Comparison of ENCODE assay signal across 1 cellular context in genomic region chr5:170219615-170220014, GRCh38.
TF ChIP-seq lines count a peak whose summit lies in the region.

No MANE protein-coding gene starts in this region.

TF ChIP-seq in SK-N-SH, 30 proteins besides CTCF, POLR2A, EP300 and RAD21 (continued from another document):
- TF ChIP-seq IRF3 (IDR thresholded peaks at IDR 0.05; ENCODE audit: low read depth, low read length) = no peak
- TF ChIP-seq ELF1 (IDR thresholded peaks at IDR 0.05) = peak; percentile 50
- TF ChIP-seq JUND (IDR thresholded peaks at IDR 0.05) = peak; percentile 68
- TF ChIP-seq GABPA (IDR thresholded peaks at IDR 0.05; ENCODE audit: low read depth) = no peak
- TF ChIP-seq NRF1 (IDR thresholded peaks at IDR 0.05; ENCODE audit: low read depth, low read length) = no peak
- peak; percentile 49; the same call in 1 of the 2 replicates for TF ChIP-seq RXRA (IDR thresholded peaks at IDR 0.05; ENCODE audit: borderline replicate concordance, low read depth)
- TF ChIP-seq USF1 (IDR thresholded peaks at IDR 0.05; ENCODE audit: borderline replicate concordance, low read depth) = no peak
- TF ChIP-seq TAF1 (IDR thresholded peaks at IDR 0.05; ENCODE audit: borderline replicate concordance, low read depth, low read length) = no peak
- TF ChIP-seq TEAD4 (IDR thresholded peaks at IDR 0.05; ENCODE audit: borderline replicate concordance, insufficient read depth) = 0 out of 2 replicates have a peak, but pooled peaks have one; percentile 34
- TF ChIP-seq MXI1 (IDR thresholded peaks at IDR 0.05; ENCODE audit: low read depth, low read length) = no peak
- no peak for TF ChIP-seq FOXJ3 (CRISPR knock-in tag; IDR thresholded peaks at IDR 0.05)
- no peak for TF ChIP-seq EZH2phosphoT487 (IDR thresholded peaks at IDR 0.05; ENCODE audit: borderline replicate concordance, low read depth)
